Comparison of ENCODE assay signal across 15 cellular contexts in the genomic region with DNA sequence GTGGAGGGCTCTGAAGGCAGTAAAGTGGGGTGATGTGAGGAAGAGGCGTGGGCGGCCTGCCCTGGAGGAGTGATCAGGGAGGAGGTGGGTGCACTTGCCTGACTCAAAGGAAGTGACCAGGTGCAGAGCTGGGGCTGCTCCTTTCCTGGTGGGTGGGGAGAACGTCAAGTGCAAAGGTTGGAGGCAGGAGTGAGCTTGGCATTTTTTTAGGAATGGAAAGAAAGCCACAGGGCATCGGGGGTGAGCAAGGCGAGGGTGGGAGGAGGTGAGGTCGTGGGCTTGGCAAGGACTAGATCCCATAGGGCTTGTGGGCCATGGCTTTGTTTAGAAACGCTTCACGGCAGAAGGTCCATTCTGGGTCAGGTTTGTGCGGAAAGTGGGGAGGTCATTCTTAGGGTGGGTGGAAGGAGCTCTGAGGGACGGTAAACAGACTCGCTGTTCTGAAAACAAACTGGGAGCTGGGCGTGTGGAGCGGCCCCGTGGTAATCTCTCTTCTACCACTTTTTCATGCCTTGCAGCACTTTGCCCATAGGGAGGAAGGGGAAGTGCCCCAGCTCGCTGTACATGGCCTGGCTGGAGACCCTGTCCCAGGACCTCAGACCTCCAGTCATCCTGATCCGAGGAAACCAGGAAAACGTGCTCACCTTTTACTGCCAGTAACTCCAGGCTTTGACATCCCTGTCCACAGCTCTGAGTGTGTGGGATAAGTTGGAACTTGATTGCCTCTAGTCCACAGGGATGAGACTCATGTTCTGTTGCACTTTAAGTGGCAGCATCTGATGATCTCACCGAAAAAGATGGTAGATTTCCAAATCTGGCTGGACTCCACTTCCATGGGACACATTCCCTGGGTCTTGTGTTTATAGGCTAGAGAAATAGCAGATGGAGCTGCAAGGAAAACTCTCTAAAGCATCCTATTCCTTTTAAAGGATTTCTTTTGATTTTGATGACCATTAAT. TPM values are rescaled to one million over a fixed set of nuclear protein-coding genes. Genes with fewer than 3 reads are reported as not detected.
DNase-seq lines count a peak whose midpoint lies in the region; ATAC-seq, FAIRE-seq and TF ChIP-seq lines count a peak whose summit lies in the region.
"Had no signal": no experiment of that assay in that cellular context is flagged by ENCODE, and none has a peak within 500 bp of the region (broad histone marks: within the 10 kb centered on the region; RNA-seq: fewer than 3 reads in every experiment).

No MANE protein-coding gene starts in this region.

- TF ChIP-seq CTCF in mesothelial cell of epicardium (IDR thresholded peaks at IDR 0.05; ENCODE audit: unreplicated experiment), result no peak

- peaks cover 6 to 8% of the 10 kb centered on the region in 2 donors for H3K36me3 Mint-ChIP-seq in activated naive CD4-positive, alpha-beta T cell treated with anti-CD3 and anti-CD28 coated beads, Interleukin-2, amount 50 U/mL, for 72 hours
- no peaks in the 10 kb centered on the region for H3K36me3 Mint-ChIP-seq in activated naive CD4-positive, alpha-beta T cell treated with anti-CD3 and anti-CD28 coated beads for 36 hours (ENCODE audit: low read depth)
- no peaks in the 10 kb centered on the region for H3K36me3 Mint-ChIP-seq in mesothelial cell of epicardium

- DNase-seq in activated naive CD4-positive, alpha-beta T cell treated with anti-CD3 and anti-CD28 coated beads, Interleukin-2, amount 50 U/mL, for 72 hours (ENCODE audit: low spot score in 2 of 2), result no peak
- DNase-seq in activated naive CD4-positive, alpha-beta T cell treated with anti-CD3 and anti-CD28 coated beads for 36 hours, result no peak
- DNase-seq in mesothelial cell of epicardium (ENCODE audit: low spot score in 2 of 2, unreplicated experiment in 2 of 2) (no peak), urothelium cell line (ENCODE audit: low spot score) (peak; percentile 49), NCI-H2107 (lab: John Stamatoyannopoulos, UW) (no peak), cortex of kidney (lab: John Stamatoyannopoulos, UW) (no peak)
- DNase-seq: activated CD4-positive, alpha-beta memory T cell treated with anti-CD3 and anti-CD28 coated beads, Interleukin-2, amount 10 ng/mL, durations not matched to agents 7 days and 5 days; hypothalamus; NCI-H1092 treated with DMSO at 0.1 percent for 48 hours; pancreas; SHP77 treated with DMSO at 0.1 percent for 48 hours had no signal

- no peak for ATAC-seq in activated naive CD4-positive, alpha-beta T cell treated with anti-CD3 and anti-CD28 coated beads, Interleukin-2, amount 50 U/mL, for 72 hours
- no peak for ATAC-seq in HG03378 (IDR thresholded peaks at IDR 0.05; ENCODE audit: unreplicated experiment)
- ATAC-seq: pancreas had no signal

- peaks cover 45% of the 10 kb centered on the region for H3K4me1 Mint-ChIP-seq in activated naive CD4-positive, alpha-beta T cell treated with anti-CD3 and anti-CD28 coated beads for 36 hours (ENCODE audit: low read depth)
- H3K4me1 Mint-ChIP-seq in mesothelial cell of epicardium, result peaks cover 77% of the 10 kb centered on the region

- no peaks in the 10 kb centered on the region for H3K27me3 Mint-ChIP-seq in activated naive CD4-positive, alpha-beta T cell treated with anti-CD3 and anti-CD28 coated beads for 36 hours (ENCODE audit: low read depth)
- no peaks in the 10 kb centered on the region for H3K27me3 Mint-ChIP-seq in mesothelial cell of epicardium (ENCODE audit: low read depth)

- H3K4me3 Mint-ChIP-seq in activated naive CD4-positive, alpha-beta T cell treated with anti-CD3 and anti-CD28 coated beads for 36 hours, result no peak overlapping the region
- no peak overlapping the region for H3K4me3 Mint-ChIP-seq in mesothelial cell of epicardium
- H3K4me3 Mint-ChIP-seq: activated CD4-positive, alpha-beta memory T cell treated with anti-CD3 and anti-CD28 coated beads, Interleukin-2, amount 10 ng/mL, durations not matched to agents 7 days and 5 days had no signal

- intact Hi-C loops in activated naive CD4-positive, alpha-beta T cell treated with anti-CD3 and anti-CD28 coated beads for 36 hours (cut with micrococcal nuclease), result no loop called here

- H3K9me3 Mint-ChIP-seq in activated naive CD4-positive, alpha-beta T cell treated with anti-CD3 and anti-CD28 coated beads, Interleukin-2, amount 50 U/mL, for 72 hours, result peaks cover 0 to 5% of the 10 kb centered on the region in 2 donors
- H3K9me3 Mint-ChIP-seq in activated naive CD4-positive, alpha-beta T cell treated with anti-CD3 and anti-CD28 coated beads for 36 hours, result no peaks in the 10 kb centered on the region
- H3K9me3 Mint-ChIP-seq in mesothelial cell of epicardium, result no peaks in the 10 kb centered on the region
- H3K9me3 Mint-ChIP-seq: activated CD4-positive, alpha-beta memory T cell treated with anti-CD3 and anti-CD28 coated beads, Interleukin-2, amount 10 ng/mL, durations not matched to agents 7 days and 5 days had no signal

- CTCF ChIA-PET in activated naive CD4-positive, alpha-beta T cell treated with anti-CD3 and anti-CD28 coated beads for 36 hours (lab: Charles Lee), result interaction anchor here (0.6 to 1.0 kb wide), 2 partner anchors 142 to 150 kb away, joined by 3 read pairs; no protein-coding TSS in a partner anchor

- peak overlapping the region; percentile 11 to 57 for H3K27ac Mint-ChIP-seq in activated naive CD4-positive, alpha-beta T cell treated with anti-CD3 and anti-CD28 coated beads, Interleukin-2, amount 50 U/mL, for 72 hours
- no peak overlapping the region for H3K27ac Mint-ChIP-seq in activated naive CD4-positive, alpha-beta T cell treated with anti-CD3 and anti-CD28 coated beads for 36 hours
- peak overlapping the region; percentile 55 for H3K27ac Mint-ChIP-seq in mesothelial cell of epicardium
- H3K27ac Mint-ChIP-seq: activated CD4-positive, alpha-beta memory T cell treated with anti-CD3 and anti-CD28 coated beads, Interleukin-2, amount 10 ng/mL, durations not matched to agents 7 days and 5 days had no signal

- H3K27ac ChIP-seq in angular gyrus (ENCODE audit: low read depth, low read length), result peak overlapping the region; percentile 11
- H3K27ac ChIP-seq: A549, cardiac muscle cell, pancreas had no signal

- peak; percentile 55 for FAIRE-seq in urothelium cell line (lab: Jason Lieb, UNC)
- FAIRE-seq: A549, pancreas had no signal

RNA-seq across cellular contexts. Expression of a gene that starts 18.9 kb away (rescaled TPM):
- total RNA-seq in activated naive CD4-positive, alpha-beta T cell treated with anti-CD3 and anti-CD28 coated beads, Interleukin-2, amount 50 U/mL, for 72 hours, result 100 to 1,000 TPM; 146 to 175 TPM
- 100 to 1,000 TPM; 118 to 120 TPM for total RNA-seq in activated naive CD4-positive, alpha-beta T cell treated with anti-CD3 and anti-CD28 coated beads for 36 hours
- 77.4 to 80.5 TPM (median 79.8 TPM) in 3 replicates for total RNA-seq in mesothelial cell of epicardium

RNA-seq across cellular contexts. Expression of a gene that starts 48.0 kb away (rescaled TPM):
- total RNA-seq in activated naive CD4-positive, alpha-beta T cell treated with anti-CD3 and anti-CD28 coated beads, Interleukin-2, amount 50 U/mL, for 72 hours, result not detected
- not detected for total RNA-seq in activated naive CD4-positive, alpha-beta T cell treated with anti-CD3 and anti-CD28 coated beads for 36 hours
- total RNA-seq in mesothelial cell of epicardium, result not detected in 3 replicates
- total RNA-seq: activated CD4-positive, alpha-beta memory T cell treated with anti-CD3 and anti-CD28 coated beads, Interleukin-2, amount 10 ng/mL, durations not matched to agents 7 days and 5 days; cardiac muscle cell had no signal

RNA-seq across cellular contexts. Expression of a gene that starts 48.7 kb away (rescaled TPM):
- not detected for total RNA-seq in activated naive CD4-positive, alpha-beta T cell treated with anti-CD3 and anti-CD28 coated beads, Interleukin-2, amount 50 U/mL, for 72 hours
- not detected for total RNA-seq in activated naive CD4-positive, alpha-beta T cell treated with anti-CD3 and anti-CD28 coated beads for 36 hours
- total RNA-seq in mesothelial cell of epicardium, result 0.13 TPM in 1 of 3 replicates, not detected in the others
- total RNA-seq: activated CD4-positive, alpha-beta memory T cell treated with anti-CD3 and anti-CD28 coated beads, Interleukin-2, amount 10 ng/mL, durations not matched to agents 7 days and 5 days had no signal
